1 cellular context compared by ENCODE assay signal in the genomic region with DNA sequence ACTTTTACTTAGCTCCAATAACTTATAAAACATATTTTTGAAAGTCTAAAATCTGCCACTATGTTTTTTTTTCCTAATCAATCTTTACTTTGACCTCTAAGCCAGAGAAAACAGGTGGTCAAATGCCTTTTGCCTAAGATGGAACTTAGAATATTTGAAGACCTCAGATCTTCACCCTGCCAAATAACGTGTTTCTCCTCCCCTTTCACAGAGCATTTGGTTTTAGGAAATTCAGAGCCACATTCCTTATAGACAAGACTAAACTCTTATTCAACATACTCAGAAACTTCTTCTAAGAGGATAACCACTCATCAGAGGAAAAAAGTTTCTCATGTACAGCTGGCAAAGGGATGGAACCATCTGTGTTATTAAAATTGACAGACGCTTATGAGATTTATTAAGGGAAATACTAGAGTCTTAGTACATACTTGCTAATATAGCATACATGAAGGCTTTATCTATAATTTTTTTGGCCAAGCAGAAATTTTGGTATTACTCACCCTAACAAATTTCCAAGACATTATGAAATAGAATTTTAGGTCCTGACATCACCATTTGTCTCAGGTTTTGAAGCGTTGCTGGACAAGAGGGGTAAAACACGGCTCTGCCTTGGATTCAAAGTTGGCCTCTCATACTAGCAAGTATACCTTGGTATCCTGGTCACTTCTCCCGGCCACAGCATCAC.
TF ChIP-seq lines count a peak whose summit lies in the region.

No MANE protein-coding gene starts in this region.

TF ChIP-seq in A549, 52 proteins besides CTCF, POLR2A, EP300 and RAD21 (continued from another document):
- no peak for TF ChIP-seq PHF8 (IDR thresholded peaks at IDR 0.05; ENCODE audit: borderline replicate concordance, low read depth)
